In genomic region chr20:64238115-64238825, GRCh38 we compare ENCODE assay signal across 1 cellular context.
TF ChIP-seq lines count a peak whose summit lies in the region.

No MANE protein-coding gene starts in this region.

TF ChIP-seq in HepG2, 621 proteins besides CTCF, POLR2A, EP300 and RAD21 (continued from another document and continues in another):
- TF ChIP-seq, protein P1, sequence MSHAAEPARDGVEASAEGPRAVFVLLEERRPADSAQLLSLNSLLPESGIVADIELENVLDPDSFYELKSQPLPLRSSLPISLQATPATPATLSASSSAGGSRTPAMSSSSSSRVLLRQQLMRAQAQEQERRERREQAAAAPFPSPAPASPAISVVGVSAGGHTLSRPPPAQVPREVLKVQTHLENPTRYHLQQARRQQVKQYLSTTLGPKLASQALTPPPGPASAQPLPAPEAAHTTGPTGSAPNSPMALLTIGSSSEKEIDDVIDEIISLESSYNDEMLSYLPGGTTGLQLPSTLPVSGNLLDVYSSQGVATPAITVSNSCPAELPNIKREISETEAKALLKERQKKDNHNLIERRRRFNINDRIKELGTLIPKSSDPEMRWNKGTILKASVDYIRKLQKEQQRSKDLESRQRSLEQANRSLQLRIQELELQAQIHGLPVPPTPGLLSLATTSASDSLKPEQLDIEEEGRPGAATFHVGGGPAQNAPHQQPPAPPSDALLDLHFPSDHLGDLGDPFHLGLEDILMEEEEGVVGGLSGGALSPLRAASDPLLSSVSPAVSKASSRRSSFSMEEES (CRISPR knock-in tag; IDR thresholded peaks at IDR 0.05), result peak; percentile 84
- TF ChIP-seq, protein P2, sequence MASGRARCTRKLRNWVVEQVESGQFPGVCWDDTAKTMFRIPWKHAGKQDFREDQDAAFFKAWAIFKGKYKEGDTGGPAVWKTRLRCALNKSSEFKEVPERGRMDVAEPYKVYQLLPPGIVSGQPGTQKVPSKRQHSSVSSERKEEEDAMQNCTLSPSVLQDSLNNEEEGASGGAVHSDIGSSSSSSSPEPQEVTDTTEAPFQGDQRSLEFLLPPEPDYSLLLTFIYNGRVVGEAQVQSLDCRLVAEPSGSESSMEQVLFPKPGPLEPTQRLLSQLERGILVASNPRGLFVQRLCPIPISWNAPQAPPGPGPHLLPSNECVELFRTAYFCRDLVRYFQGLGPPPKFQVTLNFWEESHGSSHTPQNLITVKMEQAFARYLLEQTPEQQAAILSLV (CRISPR knock-in tag; IDR thresholded peaks at IDR 0.05; ENCODE audit: borderline replicate concordance), result no peak; the same call in 1 of the 2 replicates
- no peak for TF ChIP-seq ZNF296 (CRISPR knock-in tag; conservative IDR thresholded peaks at IDR 0.05)
- peak; percentile 47 for TF ChIP-seq TBL1XR1 (IDR thresholded peaks at IDR 0.05; ENCODE audit: borderline replicate concordance, low read length, partially characterized antibody)
- peak; percentile 54; the same call in 1 of the 2 replicates for TF ChIP-seq RCOR2 (CRISPR knock-in tag; IDR thresholded peaks at IDR 0.05)
- TF ChIP-seq ZSCAN25 (CRISPR knock-in tag; IDR thresholded peaks at IDR 0.05), result peak; percentile 67; the same call in 1 of the 2 replicates
- peak; percentile 12 to 54; a peak in 1 of 4 replicates for TF ChIP-seq NR2F1 (CRISPR knock-in tag; IDR thresholded peaks at IDR 0.05)
- TF ChIP-seq ZMYM4 (CRISPR knock-in tag; IDR thresholded peaks at IDR 0.05), result peak; percentile 65; the same call in 1 of the 2 replicates
- TF ChIP-seq, protein P3, sequence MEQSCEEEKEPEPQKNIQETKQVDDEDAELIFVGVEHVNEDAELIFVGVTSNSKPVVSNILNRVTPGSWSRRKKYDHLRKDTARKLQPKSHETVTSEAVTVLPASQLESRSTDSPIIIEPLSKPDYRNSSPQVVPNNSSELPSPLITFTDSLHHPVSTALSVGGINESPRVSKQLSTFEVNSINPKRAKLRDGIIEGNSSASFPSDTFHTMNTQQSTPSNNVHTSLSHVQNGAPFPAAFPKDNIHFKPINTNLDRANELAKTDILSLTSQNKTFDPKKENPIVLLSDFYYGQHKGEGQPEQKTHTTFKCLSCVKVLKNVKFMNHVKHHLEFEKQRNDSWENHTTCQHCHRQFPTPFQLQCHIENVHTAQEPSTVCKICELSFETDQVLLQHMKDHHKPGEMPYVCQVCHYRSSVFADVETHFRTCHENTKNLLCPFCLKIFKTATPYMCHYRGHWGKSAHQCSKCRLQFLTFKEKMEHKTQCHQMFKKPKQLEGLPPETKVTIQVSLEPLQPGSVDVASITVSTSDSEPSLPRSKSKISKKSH (CRISPR knock-in tag; IDR thresholded peaks at IDR 0.05; ENCODE audit: borderline replicate concordance), result peak; percentile 48; the same call in 1 of the 2 replicates
- peak; percentile 62; the same call in 1 of the 2 replicates for TF ChIP-seq ZFX (CRISPR knock-in tag; IDR thresholded peaks at IDR 0.05; ENCODE audit: low read depth)
- peak; percentile 78; the same call in 1 of the 2 replicates for TF ChIP-seq HDAC2 (CRISPR knock-in tag; IDR thresholded peaks at IDR 0.05)
- TF ChIP-seq GPN1 (CRISPR knock-in tag; IDR thresholded peaks at IDR 0.05; ENCODE audit: borderline replicate concordance), result no peak
- TF ChIP-seq, protein P4, sequence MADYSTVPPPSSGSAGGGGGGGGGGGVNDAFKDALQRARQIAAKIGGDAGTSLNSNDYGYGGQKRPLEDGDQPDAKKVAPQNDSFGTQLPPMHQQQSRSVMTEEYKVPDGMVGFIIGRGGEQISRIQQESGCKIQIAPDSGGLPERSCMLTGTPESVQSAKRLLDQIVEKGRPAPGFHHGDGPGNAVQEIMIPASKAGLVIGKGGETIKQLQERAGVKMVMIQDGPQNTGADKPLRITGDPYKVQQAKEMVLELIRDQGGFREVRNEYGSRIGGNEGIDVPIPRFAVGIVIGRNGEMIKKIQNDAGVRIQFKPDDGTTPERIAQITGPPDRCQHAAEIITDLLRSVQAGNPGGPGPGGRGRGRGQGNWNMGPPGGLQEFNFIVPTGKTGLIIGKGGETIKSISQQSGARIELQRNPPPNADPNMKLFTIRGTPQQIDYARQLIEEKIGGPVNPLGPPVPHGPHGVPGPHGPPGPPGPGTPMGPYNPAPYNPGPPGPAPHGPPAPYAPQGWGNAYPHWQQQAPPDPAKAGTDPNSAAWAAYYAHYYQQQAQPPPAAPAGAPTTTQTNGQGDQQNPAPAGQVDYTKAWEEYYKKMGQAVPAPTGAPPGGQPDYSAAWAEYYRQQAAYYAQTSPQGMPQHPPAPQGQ (CRISPR knock-in tag; IDR thresholded peaks at IDR 0.05; ENCODE audit: borderline replicate concordance), result peak; percentile 78; the same call in 1 of the 2 replicates
- TF ChIP-seq MXD4 (CRISPR knock-in tag; IDR thresholded peaks at IDR 0.05), result peak; percentile 82; the same call in 1 of the 2 replicates
- TF ChIP-seq MLX (CRISPR knock-in tag; IDR thresholded peaks at IDR 0.05), result peak; percentile 56; the same call in 1 of the 2 replicates
- peak; percentile 57; the same call in 1 of the 2 replicates for TF ChIP-seq FOXC1 (CRISPR knock-in tag; IDR thresholded peaks at IDR 0.05; ENCODE audit: borderline replicate concordance)
- TF ChIP-seq ZNF878 (CRISPR knock-in tag; IDR thresholded peaks at IDR 0.05), result 0 out of 2 replicates have a peak, but pooled peaks have one; percentile 69
- peak; percentile 80; the same call in 1 of the 2 replicates for TF ChIP-seq FOXK1 (CRISPR knock-in tag; IDR thresholded peaks at IDR 0.05; ENCODE audit: borderline replicate concordance, low read depth)
- TF ChIP-seq PHF5A (CRISPR knock-in tag; IDR thresholded peaks at IDR 0.05; ENCODE audit: low read depth, unreplicated experiment), result no peak
- TF ChIP-seq, protein P5, sequence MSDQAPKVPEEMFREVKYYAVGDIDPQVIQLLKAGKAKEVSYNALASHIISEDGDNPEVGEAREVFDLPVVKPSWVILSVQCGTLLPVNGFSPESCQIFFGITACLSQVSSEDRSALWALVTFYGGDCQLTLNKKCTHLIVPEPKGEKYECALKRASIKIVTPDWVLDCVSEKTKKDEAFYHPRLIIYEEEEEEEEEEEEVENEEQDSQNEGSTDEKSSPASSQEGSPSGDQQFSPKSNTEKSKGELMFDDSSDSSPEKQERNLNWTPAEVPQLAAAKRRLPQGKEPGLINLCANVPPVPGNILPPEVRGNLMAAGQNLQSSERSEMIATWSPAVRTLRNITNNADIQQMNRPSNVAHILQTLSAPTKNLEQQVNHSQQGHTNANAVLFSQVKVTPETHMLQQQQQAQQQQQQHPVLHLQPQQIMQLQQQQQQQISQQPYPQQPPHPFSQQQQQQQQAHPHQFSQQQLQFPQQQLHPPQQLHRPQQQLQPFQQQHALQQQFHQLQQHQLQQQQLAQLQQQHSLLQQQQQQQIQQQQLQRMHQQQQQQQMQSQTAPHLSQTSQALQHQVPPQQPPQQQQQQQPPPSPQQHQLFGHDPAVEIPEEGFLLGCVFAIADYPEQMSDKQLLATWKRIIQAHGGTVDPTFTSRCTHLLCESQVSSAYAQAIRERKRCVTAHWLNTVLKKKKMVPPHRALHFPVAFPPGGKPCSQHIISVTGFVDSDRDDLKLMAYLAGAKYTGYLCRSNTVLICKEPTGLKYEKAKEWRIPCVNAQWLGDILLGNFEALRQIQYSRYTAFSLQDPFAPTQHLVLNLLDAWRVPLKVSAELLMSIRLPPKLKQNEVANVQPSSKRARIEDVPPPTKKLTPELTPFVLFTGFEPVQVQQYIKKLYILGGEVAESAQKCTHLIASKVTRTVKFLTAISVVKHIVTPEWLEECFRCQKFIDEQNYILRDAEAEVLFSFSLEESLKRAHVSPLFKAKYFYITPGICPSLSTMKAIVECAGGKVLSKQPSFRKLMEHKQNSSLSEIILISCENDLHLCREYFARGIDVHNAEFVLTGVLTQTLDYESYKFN (CRISPR knock-in tag; conservative IDR thresholded peaks at IDR 0.05), result peak; percentile 93
- no peak for TF ChIP-seq HOXA9 (CRISPR knock-in tag; IDR thresholded peaks at IDR 0.05; ENCODE audit: borderline replicate concordance)
- peak; percentile 43; the same call in 1 of the 2 replicates for TF ChIP-seq NR2C2 (CRISPR knock-in tag; IDR thresholded peaks at IDR 0.05; ENCODE audit: borderline replicate concordance)
- 0 out of 2 replicates have a peak, but pooled peaks have one; percentile 40 for TF ChIP-seq IRF2 (CRISPR knock-in tag; IDR thresholded peaks at IDR 0.05)
- TF ChIP-seq ZNF761 (CRISPR knock-in tag; conservative IDR thresholded peaks at IDR 0.05), result no peak; the same call in 1 of the 2 replicates
- 0 out of 2 replicates have a peak, but pooled peaks have one; percentile 28 for TF ChIP-seq PAWR (CRISPR knock-in tag; IDR thresholded peaks at IDR 0.05; ENCODE audit: borderline replicate concordance)
- peak; percentile 43 for TF ChIP-seq ZNF18 (CRISPR knock-in tag; IDR thresholded peaks at IDR 0.05; ENCODE audit: insufficient replicate concordance)
- TF ChIP-seq ZNF251 (CRISPR knock-in tag; IDR thresholded peaks at IDR 0.05), result no peak
- TF ChIP-seq, protein P6, sequence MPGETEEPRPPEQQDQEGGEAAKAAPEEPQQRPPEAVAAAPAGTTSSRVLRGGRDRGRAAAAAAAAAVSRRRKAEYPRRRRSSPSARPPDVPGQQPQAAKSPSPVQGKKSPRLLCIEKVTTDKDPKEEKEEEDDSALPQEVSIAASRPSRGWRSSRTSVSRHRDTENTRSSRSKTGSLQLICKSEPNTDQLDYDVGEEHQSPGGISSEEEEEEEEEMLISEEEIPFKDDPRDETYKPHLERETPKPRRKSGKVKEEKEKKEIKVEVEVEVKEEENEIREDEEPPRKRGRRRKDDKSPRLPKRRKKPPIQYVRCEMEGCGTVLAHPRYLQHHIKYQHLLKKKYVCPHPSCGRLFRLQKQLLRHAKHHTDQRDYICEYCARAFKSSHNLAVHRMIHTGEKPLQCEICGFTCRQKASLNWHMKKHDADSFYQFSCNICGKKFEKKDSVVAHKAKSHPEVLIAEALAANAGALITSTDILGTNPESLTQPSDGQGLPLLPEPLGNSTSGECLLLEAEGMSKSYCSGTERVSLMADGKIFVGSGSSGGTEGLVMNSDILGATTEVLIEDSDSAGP (CRISPR knock-in tag; IDR thresholded peaks at IDR 0.05; ENCODE audit: borderline replicate concordance), result peak; percentile 37; the same call in 1 of the 2 replicates
- peak; percentile 79 for TF ChIP-seq ZNF33B (CRISPR knock-in tag; IDR thresholded peaks at IDR 0.05)
- peak; percentile 19; the same call in 1 of the 2 replicates for TF ChIP-seq KLF12 (CRISPR knock-in tag; IDR thresholded peaks at IDR 0.05; ENCODE audit: borderline replicate concordance)
- TF ChIP-seq ZMYM3 (CRISPR knock-in tag; IDR thresholded peaks at IDR 0.05), result peak; percentile 89
- peak; percentile 47; the same call in 1 of the 2 replicates for TF ChIP-seq YEATS2 (CRISPR knock-in tag; IDR thresholded peaks at IDR 0.05; ENCODE audit: borderline replicate concordance)
- TF ChIP-seq NCOA1 (CRISPR knock-in tag; IDR thresholded peaks at IDR 0.05), result 0 out of 2 replicates have a peak, but pooled peaks have one; percentile 31
- peak; percentile 30; the same call in 1 of the 2 replicates for TF ChIP-seq TAF1 (CRISPR knock-in tag; IDR thresholded peaks at IDR 0.05)
- TF ChIP-seq KLF6 (CRISPR knock-in tag; IDR thresholded peaks at IDR 0.05), result 0 out of 2 replicates have a peak, but pooled peaks have one; percentile 53
- TF ChIP-seq ELF3 (CRISPR knock-in tag; IDR thresholded peaks at IDR 0.05), result peak; percentile 57; the same call in 1 of the 2 replicates
- peak; percentile 39 for TF ChIP-seq GATAD1 (CRISPR knock-in tag; IDR thresholded peaks at IDR 0.05)
- no peak; the same call in 1 of the 2 replicates for TF ChIP-seq ZNF431 (CRISPR knock-in tag; IDR thresholded peaks at IDR 0.05; ENCODE audit: borderline replicate concordance, low read depth)
- TF ChIP-seq KDM5A (IDR thresholded peaks at IDR 0.05; ENCODE audit: borderline replicate concordance, low read length), result 0 out of 2 replicates have a peak, but pooled peaks have one; percentile 30
- peak; percentile 86 for TF ChIP-seq PHF21A (CRISPR knock-in tag; IDR thresholded peaks at IDR 0.05)
- TF ChIP-seq HDAC1 (CRISPR knock-in tag; IDR thresholded peaks at IDR 0.05), result peak; percentile 70; the same call in 1 of the 2 replicates
- TF ChIP-seq, protein P7, sequence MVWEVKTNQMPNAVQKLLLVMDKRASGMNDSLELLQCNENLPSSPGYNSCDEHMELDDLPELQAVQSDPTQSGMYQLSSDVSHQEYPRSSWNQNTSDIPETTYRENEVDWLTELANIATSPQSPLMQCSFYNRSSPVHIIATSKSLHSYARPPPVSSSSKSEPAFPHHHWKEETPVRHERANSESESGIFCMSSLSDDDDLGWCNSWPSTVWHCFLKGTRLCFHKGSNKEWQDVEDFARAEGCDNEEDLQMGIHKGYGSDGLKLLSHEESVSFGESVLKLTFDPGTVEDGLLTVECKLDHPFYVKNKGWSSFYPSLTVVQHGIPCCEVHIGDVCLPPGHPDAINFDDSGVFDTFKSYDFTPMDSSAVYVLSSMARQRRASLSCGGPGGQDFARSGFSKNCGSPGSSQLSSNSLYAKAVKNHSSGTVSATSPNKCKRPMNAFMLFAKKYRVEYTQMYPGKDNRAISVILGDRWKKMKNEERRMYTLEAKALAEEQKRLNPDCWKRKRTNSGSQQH (CRISPR knock-in tag; IDR thresholded peaks at IDR 0.05; ENCODE audit: low read depth), result no peak; the same call in 1 of the 2 replicates
- peak; percentile 77 for TF ChIP-seq DMAP1 (CRISPR knock-in tag; IDR thresholded peaks at IDR 0.05)
- peak; percentile 88 for TF ChIP-seq THAP7 (CRISPR knock-in tag; IDR thresholded peaks at IDR 0.05)
- TF ChIP-seq XRCC5 (optimal IDR thresholded peaks at IDR 0.05; ENCODE audit: low read length), result peak; percentile 41
- TF ChIP-seq GLI4 (CRISPR knock-in tag; IDR thresholded peaks at IDR 0.05; ENCODE audit: borderline replicate concordance), result peak; percentile 85
